Comparison of ENCODE assay signal across 9 cellular contexts in the genomic region with DNA sequence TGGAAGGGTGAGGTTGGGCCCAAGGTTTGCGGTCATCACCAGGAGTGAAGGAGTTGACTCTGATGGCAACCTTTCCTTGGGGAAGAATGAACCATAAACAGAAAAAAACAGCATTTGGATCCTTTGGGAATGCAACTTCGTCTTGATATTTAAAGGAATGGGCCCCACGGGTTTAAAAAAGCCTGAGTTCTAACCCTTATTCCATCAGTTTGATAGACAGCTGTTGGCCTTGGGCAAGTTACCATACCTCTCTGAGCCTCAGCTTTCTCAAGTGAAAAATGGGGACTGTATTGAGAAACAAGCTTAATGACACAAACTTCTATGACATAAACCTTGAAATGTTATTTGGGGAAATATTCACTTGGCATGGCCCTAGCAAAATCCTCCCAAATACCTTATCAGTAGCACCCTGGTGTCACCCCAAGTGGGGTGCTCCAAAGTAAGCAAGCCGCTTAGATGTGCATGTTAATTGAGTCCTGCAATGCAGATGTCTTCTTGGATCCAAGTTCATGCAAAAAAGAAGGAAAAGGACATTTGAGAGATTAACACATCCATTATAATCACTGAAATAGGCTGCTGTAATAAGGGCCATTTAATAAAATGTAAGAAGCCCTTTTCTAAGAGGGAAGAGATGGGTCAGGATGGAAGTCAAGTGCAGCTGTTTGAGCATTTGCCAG. TPM values are rescaled to one million over a fixed set of nuclear protein-coding genes. Genes with fewer than 3 reads are reported as not detected.
DNase-seq lines count a peak whose midpoint lies in the region; ATAC-seq, FAIRE-seq and TF ChIP-seq lines count a peak whose summit lies in the region.
"Had no signal": no experiment of that assay in that cellular context is flagged by ENCODE, and none has a peak within 500 bp of the region (broad histone marks: within the 10 kb centered on the region; RNA-seq: fewer than 3 reads in every experiment).

No MANE protein-coding gene starts in this region.

- ATAC-seq in HepG2 = no peak
- ATAC-seq in thoracic aorta (ENCODE audit: insufficient number of reproducible peaks, low FRiP score, low read depth) = no peak

- TF ChIP-seq EP300 in HepG2 (IDR thresholded peaks at IDR 0.05; ENCODE audit: low read depth in 2 of 2, low read length in 2 of 2) (no peak), HepG2 (CRISPR knock-in tag; IDR thresholded peaks at IDR 0.05; ENCODE audit: borderline replicate concordance) (no peak)

- no peak for TF ChIP-seq CTCF in astrocyte of the spinal cord (IDR thresholded peaks at IDR 0.05; ENCODE audit: low read depth, low read length)
- TF ChIP-seq CTCF in HepG2 (CRISPR knock-in tag; IDR thresholded peaks at IDR 0.05) = no peak
- no peak for TF ChIP-seq CTCF in thoracic aorta (IDR thresholded peaks at IDR 0.05)

- no TSS peak for BruUV-seq in HepG2 (replicated peaks; lab: Mats Ljungman, UMichigan)

- H3K79me2 ChIP-seq in HepG2 (ENCODE audit: insufficient read depth, low read length) = peaks cover 2% of the 10 kb centered on the region

- H3K27me3 ChIP-seq in HepG2 (ENCODE audit: control insufficient read depth in 1 of 2, insufficient read depth in 2 of 2, low read length in 2 of 2) (no peaks in the 10 kb centered on the region), thoracic aorta (replicated peaks; ENCODE audit: insufficient read depth) (no peaks in the 10 kb centered on the region)

- TF ChIP-seq POLR2A in HepG2 (IDR thresholded peaks at IDR 0.05; ENCODE audit: insufficient read depth in 1 of 2, low read depth in 2 of 2, low read length in 2 of 2) = no peak

- H3K36me3 ChIP-seq in HepG2 (replicated peaks in 1 of 2; ENCODE audit: control insufficient read depth in 1 of 2, insufficient read depth in 2 of 2, low read length in 2 of 2) (no peaks in the 10 kb centered on the region), thoracic aorta (no peaks in the 10 kb centered on the region)

- H4K20me1 ChIP-seq in HepG2 (ENCODE audit: insufficient read depth, low read length) = peaks cover 42% of the 10 kb centered on the region

- peaks cover 7% of the 10 kb centered on the region for H3K27me3 Mint-ChIP-seq in T-helper 2 cell treated with Interferon-gamma antibody and Interleukin-4, amounts not matched to agents 5 μg/mL and 100 μg/mL, for 36 hours (ENCODE audit: low read depth)

- H3K4me2 ChIP-seq in HepG2 (ENCODE audit: low read depth, low read length) = peak overlapping the region; percentile 50

- H3K27ac Mint-ChIP-seq in T-helper 2 cell treated with Interferon-gamma antibody and Interleukin-4, amounts not matched to agents 5 μg/mL and 100 μg/mL, for 36 hours = no peak overlapping the region

- TF ChIP-seq RAD21 in HepG2 (CRISPR knock-in tag; IDR thresholded peaks at IDR 0.05) = no peak

- H3K4me3 ChIP-seq in astrocyte of the spinal cord (ENCODE audit: low read depth, low read length) (peak overlapping the region; percentile 43), HepG2 (replicated peaks in 1 of 3; ENCODE audit: insufficient read depth in 1 of 3, low read depth in 2 of 3, low read length in 3 of 3) (peak overlapping the region in 1 of 3 experiments; percentile 13; a peak in 1 of 6 replicates), thoracic aorta (peak overlapping the region; percentile 68)

- in situ Hi-C loops in astrocyte of the spinal cord (cut with HindIII; ENCODE audit: low sequenced_read_pairs) (no loop called here), HepG2 (cut with HindIII; ENCODE audit: extremely low pct_ligation_motif_present, low pct_unique_long_range_greater_than_20kb) (loop anchor here (5.0 kb wide), 1 partner anchor 84 kb away; no protein-coding TSS in a partner anchor)

- POLR2A ChIA-PET in HepG2 (lab: Yijun Ruan, JAX) = interaction anchor here (1.7 kb wide), 1 partner anchor 11 kb away, joined by 9 read pairs; no protein-coding TSS in a partner anchor

- peak overlapping the region; percentile 55 for H3K4me3 Mint-ChIP-seq in T-helper 2 cell treated with Interferon-gamma antibody and Interleukin-4, amounts not matched to agents 5 μg/mL and 100 μg/mL, for 36 hours

- WGBS in HepG2 (ENCODE audit: low lambda C conversion rate) = 60% methylated on average over 4 of the region's 4 CpGs

- FAIRE-seq in HepG2 (lab: Jason Lieb, UNC) = no peak

- H2AFZ ChIP-seq in HepG2 (ENCODE audit: low read length) = no peak overlapping the region

- H3K4me1 ChIP-seq in HepG2 (ENCODE audit: insufficient read depth, low read length) = peaks cover 63% of the 10 kb centered on the region
- H3K4me1 ChIP-seq in thoracic aorta (ENCODE audit: control insufficient read depth in 1 of 2, low read depth in 2 of 2) = peaks cover 39 to 63% of the 10 kb centered on the region in 2 donors

- DNase-seq in T-helper 2 cell treated with Interferon-gamma antibody and Interleukin-4, amounts not matched to agents 5 μg/mL and 100 μg/mL, for 36 hours (ENCODE audit: low spot score) = no peak
- DNase-seq in T-helper 2 cell = no peak
- DNase-seq in astrocyte of the spinal cord (ENCODE audit: low read depth, low spot score) = no peak
- DNase-seq in HepG2 (ENCODE audit: low spot score) = no peak
- DNase-seq in thoracic aorta (ENCODE audit: low spot score) = no peak
- no peak for DNase-seq in stimulated activated CD4-positive, alpha-beta T cell treated with anti-CD3 and anti-CD28 coated beads, Interleukin-4, amount 100 ng/mL, for 24 hours
- no peak for DNase-seq in activated gamma-delta T cell (lab: John Stamatoyannopoulos, UW)
- no peak for DNase-seq in AG08395 (ENCODE audit: low spot score)
- DNase-seq: NCI-H524 treated with DMSO at 0.1 percent for 48 hours had no signal

- no peak overlapping the region for H3K9ac ChIP-seq in HepG2 (ENCODE audit: insufficient read depth, low read depth, low read length)

- H3K9me3 ChIP-seq in HepG2 (ENCODE audit: low read length) (no peaks in the 10 kb centered on the region), thoracic aorta (no peaks in the 10 kb centered on the region)

- intact Hi-C loops in HepG2 (cut with micrococcal nuclease; ENCODE audit: unreplicated experiment) = loop anchor here (1.0 kb wide), 1 partner anchor 84 kb away; no protein-coding TSS in a partner anchor

- H3K4me1 Mint-ChIP-seq in T-helper 2 cell treated with Interferon-gamma antibody and Interleukin-4, amounts not matched to agents 5 μg/mL and 100 μg/mL, for 36 hours (ENCODE audit: low read depth) = peaks cover 53% of the 10 kb centered on the region

- no peak overlapping the region for H3K27ac ChIP-seq in HepG2 (ENCODE audit: extremely low read length, insufficient read depth, low read length)
- H3K27ac ChIP-seq in thoracic aorta = peak overlapping the region; percentile 75 to 88

- no peaks in the 10 kb centered on the region for H3K9me3 Mint-ChIP-seq in T-helper 2 cell treated with Interferon-gamma antibody and Interleukin-4, amounts not matched to agents 5 μg/mL and 100 μg/mL, for 36 hours

- H3K36me3 Mint-ChIP-seq in T-helper 2 cell treated with Interferon-gamma antibody and Interleukin-4, amounts not matched to agents 5 μg/mL and 100 μg/mL, for 36 hours (ENCODE audit: low read depth) = no peaks in the 10 kb centered on the region

- CTCF ChIA-PET in HepG2 (lab: Yijun Ruan, JAX; ENCODE audit: low intra/inter-chr PET ratio, low total read pairs) = interaction anchor here (1.1 kb wide), 1 partner anchor 83 kb away, joined by 6 read pairs; no protein-coding TSS in a partner anchor

TF ChIP-seq in HepG2, 621 proteins besides CTCF, POLR2A, EP300 and RAD21 (continues in another document):
- TF ChIP-seq HDAC2 (CRISPR knock-in tag; IDR thresholded peaks at IDR 0.05) (no peak), KAT8 (CRISPR knock-in tag; IDR thresholded peaks at IDR 0.05) (no peak), ERF (CRISPR knock-in tag; IDR thresholded peaks at IDR 0.05) (no peak), NR2F6 (IDR thresholded peaks at IDR 0.05) (no peak), NR2F6 (CRISPR knock-in tag; IDR thresholded peaks at IDR 0.05) (no peak), FOXM1 (CRISPR knock-in tag; IDR thresholded peaks at IDR 0.05) (no peak), ZNF556 (CRISPR knock-in tag; IDR thresholded peaks at IDR 0.05; ENCODE audit: borderline replicate concordance) (no peak), ZNF232 (CRISPR knock-in tag; IDR thresholded peaks at IDR 0.05; ENCODE audit: borderline replicate concordance) (no peak), GATAD1 (CRISPR knock-in tag; IDR thresholded peaks at IDR 0.05) (no peak), ZNF430 (CRISPR knock-in tag; IDR thresholded peaks at IDR 0.05) (no peak), SRSF9 (IDR thresholded peaks at IDR 0.05; ENCODE audit: borderline replicate concordance, insufficient read depth, low read depth, low read length, poor library complexity, severe bottlenecking) (no peak), HMGA1 (CRISPR knock-in tag; conservative IDR thresholded peaks at IDR 0.05) (no peak), FOXJ3 (CRISPR knock-in tag; IDR thresholded peaks at IDR 0.05; ENCODE audit: borderline replicate concordance) (no peak), ZSCAN22 (CRISPR knock-in tag; IDR thresholded peaks at IDR 0.05) (no peak), ZNF101 (CRISPR knock-in tag; IDR thresholded peaks at IDR 0.05; ENCODE audit: borderline replicate concordance, low read depth) (no peak)

RNA-seq across cellular contexts. Expression of a gene that starts 13.8 kb away (rescaled TPM):
- 6.6 and 10.1 TPM in 2 replicates for total RNA-seq in HepG2 (2016; rRNA removed; fragmentation: Illumina TruSeq; extraction: Trizol)
- total RNA-seq in HepG2 (2016; cell fraction: cytosol; rRNA removed; fragmentation: Illumina TruSeq; extraction: Trizol; ENCODE audit: low read depth) = 4.5 and 5.3 TPM in 2 replicates
- total RNA-seq in HepG2 (2016; cell fraction: insoluble cytoplasmic fraction; rRNA removed; fragmentation: Illumina TruSeq; extraction: Trizol) = 6.8 TPM in 2 replicates
- 12.9 and 14.7 TPM in 2 replicates for total RNA-seq in HepG2 (2016; cell fraction: membrane; rRNA removed; fragmentation: Illumina TruSeq; extraction: Trizol)
- 5.4 and 5.6 TPM in 2 replicates for total RNA-seq in HepG2 (2016; cell fraction: nucleus; rRNA removed; fragmentation: Illumina TruSeq; extraction: Trizol)
- 22.0 and 22.2 TPM in 2 replicates for polyA plus RNA-seq in HepG2 (2011; rRNA removed)
- polyA plus RNA-seq in HepG2 (2011; cell fraction: cytosol; rRNA removed) = 13.1 and 16.9 TPM in 2 replicates
- 9.3 and 11.4 TPM in 2 replicates for polyA plus RNA-seq in HepG2 (2011; cell fraction: nucleus; rRNA removed)
- polyA plus RNA-seq in HepG2 (2012) = 39.3 and 44.8 TPM in 2 replicates
- polyA plus RNA-seq in HepG2 (2016; cell fraction: cytosol; fragmentation: Illumina TruSeq; extraction: Trizol; ENCODE audit: low read depth) = 6.1 and 7.9 TPM in 2 replicates
- 7.9 and 8.0 TPM in 2 replicates for polyA plus RNA-seq in HepG2 (2016; cell fraction: insoluble cytoplasmic fraction; fragmentation: Illumina TruSeq; extraction: Trizol; ENCODE audit: low read depth)
- polyA plus RNA-seq in HepG2 (2016; cell fraction: membrane; fragmentation: Illumina TruSeq; extraction: Trizol; ENCODE audit: low read depth) = 12.7 and 14.2 TPM in 2 replicates
- 16.1 and 16.4 TPM in 2 replicates for polyA plus RNA-seq in HepG2 (2016; cell fraction: nucleus; fragmentation: Illumina TruSeq; extraction: Trizol; ENCODE audit: insufficient read depth, low read depth)
- 12.4 and 19.6 TPM in 2 replicates for polyA minus RNA-seq in HepG2 (2011; rRNA and poly(A)+ RNA removed; ENCODE audit: low replicate concordance)
- polyA minus RNA-seq in HepG2 (2011; cell fraction: cytosol; rRNA and poly(A)+ RNA removed) = 23.8 and 27.6 TPM in 2 replicates
- polyA minus RNA-seq in HepG2 (2011; cell fraction: nucleus; rRNA and poly(A)+ RNA removed) = 25.0 and 35.5 TPM in 2 replicates
- total RNA-seq in thoracic aorta = 10 to 100 TPM; 87.7 to 92.8 TPM

Comparison
In these comparisons a context has a peak if more than half of its experiments do, and no peak if none do; other contexts are left out.
1. RNA of a gene that starts 13.8 kb away (total RNA-seq): 87.7 to 92.8 TPM in thoracic aorta; 4.5 to 14.7 TPM in HepG2; every median in the first group is over 4 times any median in the second.